ENCODE assay signal across 21 cellular contexts in genomic region chr19:9842834-9843625, GRCh38.
"Had no signal": no experiment of that assay in that cellular context is flagged by ENCODE, and none has a peak within 500 bp of the region (broad histone marks: within the 10 kb centered on the region; RNA-seq: fewer than 3 reads in every experiment).

No MANE protein-coding gene starts in this region.

- FAIRE-seq: endometrium, small intestine had no signal

- H3K4me3 Mint-ChIP-seq: naive thymus-derived CD8-positive, alpha-beta T cell had no signal

- H3K27me3 Mint-ChIP-seq: naive thymus-derived CD8-positive, alpha-beta T cell had no signal

- H3K9me3 ChIP-seq: gastrocnemius medialis, neutrophil, upper lobe of right lung, vagina had no signal

- H3K27me3 ChIP-seq: esophagus muscularis mucosa, gastrocnemius medialis, neutrophil, stomach, tibial artery, upper lobe of right lung, vagina had no signal

- H3K9me3 Mint-ChIP-seq: naive thymus-derived CD8-positive, alpha-beta T cell had no signal

- H3K4me1 ChIP-seq: gastrocnemius medialis, upper lobe of right lung had no signal

- ATAC-seq: gastrocnemius medialis; mucosa of descending colon; naive thymus-derived CD8-positive, alpha-beta T cell; upper lobe of right lung had no signal

- H3K27ac ChIP-seq: coronary artery, epithelial cell of prostate, esophagus muscularis mucosa, gastrocnemius medialis, neutrophil, stomach, tibial artery, upper lobe of right lung, vagina had no signal

- DNase-seq: cerebellar nuclear complex; effector CD8-positive, alpha-beta T cell; gastrocnemius medialis; glutamatergic neuron; islet precursor cell; left cardiac atrium; mammary epithelial cell; mucosa of descending colon; naive thymus-derived CD8-positive, alpha-beta T cell; small intestine; stimulated activated CD4-positive, alpha-beta T cell treated with anti-CD3 and anti-CD28 coated beads, Interleukin-12 subunit alpha, Interleukin-12 subunit beta, amount 100 ng/mL, for 4 hours; stimulated activated naive CD4-positive, alpha-beta T cell; stomach; tibial artery; upper lobe of right lung had no signal

- H3K4me3 ChIP-seq: coronary artery, esophagus muscularis mucosa, gastrocnemius medialis, mucosa of descending colon, stomach, tibial artery, upper lobe of right lung, vagina had no signal
